Comparison of ENCODE assay signal across 8 cellular contexts in the genomic region with DNA sequence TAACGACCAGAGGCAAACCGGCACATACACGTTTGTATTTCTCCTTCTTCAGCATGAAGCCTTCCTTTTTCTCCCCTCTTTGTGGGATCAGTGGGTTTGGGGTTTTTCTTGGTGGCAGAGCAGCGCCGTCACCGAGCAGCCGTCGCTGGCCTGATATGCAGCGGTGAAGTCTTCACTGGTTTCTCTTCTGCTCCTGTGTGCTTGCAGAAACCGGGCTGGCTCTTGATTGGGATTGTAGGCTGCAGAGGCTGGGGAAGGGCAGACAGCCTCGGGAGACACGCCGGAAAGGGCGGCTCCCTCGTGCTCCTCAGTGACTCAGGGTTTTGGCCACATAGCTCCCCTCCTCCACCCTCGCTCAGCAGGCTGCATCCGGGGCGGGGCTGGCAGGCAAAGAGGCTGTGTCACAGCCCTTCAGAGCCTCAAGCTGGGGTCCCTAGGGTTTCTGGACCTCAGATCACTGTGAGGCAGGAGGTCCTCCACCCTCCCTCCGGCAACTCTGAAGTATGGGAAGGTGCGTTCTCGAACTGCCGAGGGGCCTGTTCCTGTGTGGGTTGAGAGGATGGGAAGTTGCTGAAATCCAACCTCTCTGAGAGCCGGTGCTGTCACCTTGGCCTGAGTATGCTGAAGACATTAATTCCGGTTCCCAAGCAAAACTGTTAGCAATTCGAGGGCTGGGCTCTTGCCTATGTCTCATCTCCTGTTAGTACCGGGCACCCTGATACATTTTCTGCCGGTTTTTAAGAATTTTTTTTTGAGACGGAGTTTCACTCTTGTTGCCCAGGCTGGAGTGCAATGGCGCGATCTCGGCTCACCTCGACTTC. TPM values are rescaled to one million over a fixed set of nuclear protein-coding genes. Genes with fewer than 3 reads are reported as not detected.
DNase-seq lines count a peak whose midpoint lies in the region; ATAC-seq, FAIRE-seq and TF ChIP-seq lines count a peak whose summit lies in the region.

No MANE protein-coding gene starts in this region.

- no peak for TF ChIP-seq CTCF in Calu3 (IDR thresholded peaks at IDR 0.05; ENCODE audit: unreplicated experiment)
- TF ChIP-seq CTCF in RWPE1 (conservative IDR thresholded peaks at IDR 0.05; ENCODE audit: low read depth), result no peak
- no peak for TF ChIP-seq CTCF in pancreas (IDR thresholded peaks at IDR 0.05)
- no peak for TF ChIP-seq CTCF in thyroid gland (IDR thresholded peaks at IDR 0.05)

- peak; percentile 76 for ATAC-seq in GM21381 (IDR thresholded peaks at IDR 0.05; ENCODE audit: unreplicated experiment)
- peak; percentile 94 to 97 (median 95) for ATAC-seq in pancreas

- 32 to 44% methylated on average over 32 of the region's 32 CpGs for WGBS in pancreas, 2 donors
- WGBS in thyroid gland, 2 donors, result 48 to 59% methylated on average over 24 to 32 of the region's 32 CpGs

- peak in 1 of 2 donors; percentile 58 for TF ChIP-seq POLR2A in thyroid gland (IDR thresholded peaks at IDR 0.05)

- H3K4me1 ChIP-seq in pancreas (peaks cover 0 to 5% (median 0%) of the 10 kb centered on the region in 3 donors), thyroid gland (peaks cover 9 to 18% of the 10 kb centered on the region in 2 donors)

- CTCF ChIA-PET in Calu3 (lab: Charles Lee), result no interaction called here
- CTCF ChIA-PET in RWPE1 (lab: Yijun Ruan, JAX), result interaction anchor here (0.5 kb wide), 1 partner anchor 126 kb away, joined by 3 read pairs; no protein-coding TSS in a partner anchor

- H3K4me3 Mint-ChIP-seq in Calu3 (ENCODE audit: low read depth, unreplicated experiment), result no peak overlapping the region

- POLR2A ChIA-PET in RWPE1 (lab: Yijun Ruan, JAX; ENCODE audit: low non-redundant PET), result interaction anchor here (0.7 to 0.8 kb wide), 2 partner anchors 30 to 33 kb away, joined by 3 to 4 read pairs; no protein-coding TSS in a partner anchor

- H3K9me3 Mint-ChIP-seq in Calu3 (ENCODE audit: low read depth, unreplicated experiment), result peaks cover 4% of the 10 kb centered on the region

- intact Hi-C loops in Calu3 (cut with micrococcal nuclease; ENCODE audit: unreplicated experiment) (no loop called here), pancreas (cut with DNase I) (no loop called here), thyroid gland (cut with DNase I) (no loop called here)

- no peaks in the 10 kb centered on the region for H3K9me3 ChIP-seq in pancreas
- H3K9me3 ChIP-seq in thyroid gland, result no peaks in the 10 kb centered on the region

- FAIRE-seq in pancreas (lab: Jason Lieb, UNC), result no peak

- BruUV-seq in Calu3 (replicated peaks; lab: Mats Ljungman, UMichigan), result no TSS peak

- peak overlapping the region; percentile 98 for H3K27ac ChIP-seq in RWPE1
- peak overlapping the region in 2 of 4 donors; percentile 69 to 76 for H3K27ac ChIP-seq in pancreas
- peak overlapping the region; percentile 62 to 83 (median 70) for H3K27ac ChIP-seq in thyroid gland

- peak overlapping the region; percentile 85 for H3K27ac Mint-ChIP-seq in Calu3 (ENCODE audit: unreplicated experiment)

- H3K36me3 Mint-ChIP-seq in Calu3 (ENCODE audit: insufficient read depth, unreplicated experiment), result no peaks in the 10 kb centered on the region

- no peaks in the 10 kb centered on the region for H3K36me3 ChIP-seq in pancreas
- H3K36me3 ChIP-seq in thyroid gland, result no peaks in the 10 kb centered on the region

- H3K4me3 ChIP-seq in pancreas, result peak overlapping the region; percentile 14 to 48 (median 38)
- peak overlapping the region in 1 of 3 donors; percentile 16 for H3K4me3 ChIP-seq in thyroid gland (replicated peaks in 1 of 3)

- no peaks in the 10 kb centered on the region for H3K27me3 ChIP-seq in pancreas
- H3K27me3 ChIP-seq in thyroid gland, result no peaks in the 10 kb centered on the region

- H3K4me1 Mint-ChIP-seq in Calu3 (ENCODE audit: low read depth, unreplicated experiment), result peaks cover 10% of the 10 kb centered on the region

- DNase-seq in Calu3 (peak; percentile 66), HT1080 (ENCODE audit: low read depth) (peak; percentile 96), RWPE1 (ENCODE audit: low spot score) (peak; percentile 96), germinal center (ENCODE audit: low spot score) (peak; percentile 75), pancreas (peak; percentile 51 to 86 (median 79)), thyroid gland (peak; percentile 81 to 87)
- peak; percentile 82 for DNase-seq in activated T-helper 9 cell treated with anti-CD3 and anti-CD28 coated beads, Interleukin-2, amount 50 U/mL, for 16 hours (ENCODE audit: low read depth)

- no peaks in the 10 kb centered on the region for H3K27me3 Mint-ChIP-seq in Calu3 (ENCODE audit: unreplicated experiment)

RNA-seq across cellular contexts. Expression of gene NQO2, which starts 24.2 kb away (rescaled TPM):
- 11.5 and 12.0 TPM in 2 replicates for total RNA-seq in Calu3 (2022)
- 11.2 and 12.5 TPM in 2 replicates for total RNA-seq in HT1080 (2014; rRNA removed; shearing (Covaris generic))
- polyA plus RNA-seq in HT1080 (2015; cell fraction: cytosol; rRNA removed), result 13.9 and 17.2 TPM in 2 replicates
- polyA plus RNA-seq in HT1080 (2015; cell fraction: nucleus; rRNA removed), result 8.6 and 10.4 TPM in 2 replicates
- 10 to 100 TPM; 12.7 to 21.6 (median 18.0) TPM for total RNA-seq in pancreas
- polyA plus RNA-seq in pancreas, result 10 to 100 TPM; 21.2 to 23.0 TPM
- total RNA-seq in thyroid gland, result 10 to 100 TPM; 20.7 to 43.0 (median 36.3) TPM

RNA-seq across cellular contexts. Expression of gene RIPK1, which starts 44.4 kb away (rescaled TPM):
- 11.5 and 11.6 TPM in 2 replicates for total RNA-seq in Calu3 (2022)
- 11.5 and 17.2 TPM in 2 replicates for total RNA-seq in HT1080 (2014; rRNA removed; shearing (Covaris generic))
- 12.8 TPM in 2 replicates for polyA plus RNA-seq in HT1080 (2015; cell fraction: cytosol; rRNA removed)
- polyA plus RNA-seq in HT1080 (2015; cell fraction: nucleus; rRNA removed), result 19.7 and 20.3 TPM in 2 replicates
- total RNA-seq in pancreas, result 10 to 100 TPM in 2 of 6 donors, 1 to 10 TPM in 4; 9.0 to 15.2 (median 9.7) TPM
- polyA plus RNA-seq in pancreas, result 10 to 100 TPM; 10.1 to 20.5 TPM
- 10 to 100 TPM; 26.2 to 33.5 (median 29.0) TPM for total RNA-seq in thyroid gland

RNA-seq across cellular contexts. Expression of gene SERPINB6, which starts 52.5 kb away (rescaled TPM):
- 53.1 and 60.9 TPM in 2 replicates for total RNA-seq in Calu3 (2022)
- total RNA-seq in HT1080 (2014; rRNA removed; shearing (Covaris generic)), result 45.9 and 52.6 TPM in 2 replicates
- 98.6 and 121 TPM in 2 replicates for polyA plus RNA-seq in HT1080 (2015; cell fraction: cytosol; rRNA removed)
- polyA plus RNA-seq in HT1080 (2015; cell fraction: nucleus; rRNA removed), result 86.9 and 93.4 TPM in 2 replicates
- 100 to 1,000 TPM in 2 of 6 donors, 10 to 100 TPM in 4; 77.7 to 110 (median 97.3) TPM for total RNA-seq in pancreas
- 100 to 1,000 TPM; 108 to 193 TPM for polyA plus RNA-seq in pancreas
- 100 to 1,000 TPM; 151 to 210 (median 171) TPM for total RNA-seq in thyroid gland
